Comparison of ENCODE assay signal across 1 cellular context in the genomic region with DNA sequence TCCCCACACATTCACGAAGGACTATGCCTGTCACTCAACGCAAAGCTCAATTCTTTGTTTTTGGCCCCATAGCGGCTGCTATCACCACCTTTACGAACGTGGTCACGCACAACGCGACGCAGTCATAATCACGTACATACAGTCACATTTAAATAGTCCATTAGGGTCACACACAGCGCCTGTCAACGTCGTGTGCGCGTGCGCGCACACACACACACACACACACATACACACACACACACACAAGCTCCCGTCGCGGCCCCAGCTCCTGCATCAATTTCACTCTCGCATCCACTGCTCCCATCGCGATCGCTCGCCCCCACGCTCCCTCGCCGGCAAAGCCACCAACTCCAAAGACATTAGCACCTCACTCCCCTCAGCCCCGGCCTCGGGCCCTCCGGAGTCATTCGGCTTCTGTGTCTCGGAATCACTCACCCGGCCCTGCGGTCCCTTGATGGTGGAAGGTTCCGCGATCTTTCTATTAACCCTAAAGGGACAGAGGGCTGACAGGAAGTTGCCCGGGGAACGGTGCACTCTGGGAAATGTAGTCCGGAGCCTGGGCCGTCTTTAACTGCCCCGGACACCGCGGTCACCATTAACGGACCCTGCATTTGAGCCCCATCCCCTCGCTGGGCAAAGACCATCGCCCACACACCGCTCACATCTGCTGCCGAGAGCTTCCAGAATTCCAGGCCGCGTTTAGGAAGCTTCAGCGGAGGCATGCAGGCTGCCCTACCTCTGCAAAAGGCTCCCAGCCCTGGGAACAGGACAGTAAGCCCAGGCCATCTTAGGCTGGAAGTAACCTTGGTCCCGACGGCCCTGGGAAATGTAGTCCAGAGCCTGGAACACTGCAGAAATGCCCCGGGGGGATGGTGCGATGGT.
TF ChIP-seq lines count a peak whose summit lies in the region.

A gene (minus strand): TSS at position 486 of the 882 bp plus-strand sequence. CDS start 12,768 bp downstream, outside the sequence.

TF ChIP-seq in HepG2, 621 proteins besides CTCF, POLR2A, EP300 and RAD21 (continued from another document and continues in another):
- no peak; the same call in 1 of the 2 replicates for TF ChIP-seq ZNF430 (CRISPR knock-in tag; IDR thresholded peaks at IDR 0.05)
- TF ChIP-seq, protein P1, sequence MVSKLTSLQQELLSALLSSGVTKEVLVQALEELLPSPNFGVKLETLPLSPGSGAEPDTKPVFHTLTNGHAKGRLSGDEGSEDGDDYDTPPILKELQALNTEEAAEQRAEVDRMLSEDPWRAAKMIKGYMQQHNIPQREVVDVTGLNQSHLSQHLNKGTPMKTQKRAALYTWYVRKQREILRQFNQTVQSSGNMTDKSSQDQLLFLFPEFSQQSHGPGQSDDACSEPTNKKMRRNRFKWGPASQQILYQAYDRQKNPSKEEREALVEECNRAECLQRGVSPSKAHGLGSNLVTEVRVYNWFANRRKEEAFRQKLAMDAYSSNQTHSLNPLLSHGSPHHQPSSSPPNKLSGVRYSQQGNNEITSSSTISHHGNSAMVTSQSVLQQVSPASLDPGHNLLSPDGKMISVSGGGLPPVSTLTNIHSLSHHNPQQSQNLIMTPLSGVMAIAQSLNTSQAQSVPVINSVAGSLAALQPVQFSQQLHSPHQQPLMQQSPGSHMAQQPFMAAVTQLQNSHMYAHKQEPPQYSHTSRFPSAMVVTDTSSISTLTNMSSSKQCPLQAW (CRISPR knock-in tag; IDR thresholded peaks at IDR 0.05) = no peak
- TF ChIP-seq ZNF501 (CRISPR knock-in tag; IDR thresholded peaks at IDR 0.05) = peak; percentile 96
- TF ChIP-seq ZFP36 (IDR thresholded peaks at IDR 0.05; ENCODE audit: borderline replicate concordance, low read depth, low read length, partially characterized antibody) = no peak
- no peak for TF ChIP-seq CAMTA2 (CRISPR knock-in tag; IDR thresholded peaks at IDR 0.05; ENCODE audit: borderline replicate concordance)
- TF ChIP-seq AKAP8 (CRISPR knock-in tag; IDR thresholded peaks at IDR 0.05) = peak; percentile 89
- no peak for TF ChIP-seq ZNF569 (CRISPR knock-in tag; IDR thresholded peaks at IDR 0.05; ENCODE audit: borderline replicate concordance)
- 0 out of 2 replicates have a peak, but pooled peaks have one; percentile 20 for TF ChIP-seq ZBTB42 (CRISPR knock-in tag; IDR thresholded peaks at IDR 0.05)
- no peak for TF ChIP-seq REL (CRISPR knock-in tag; conservative IDR thresholded peaks at IDR 0.05)
- TF ChIP-seq, protein P2, sequence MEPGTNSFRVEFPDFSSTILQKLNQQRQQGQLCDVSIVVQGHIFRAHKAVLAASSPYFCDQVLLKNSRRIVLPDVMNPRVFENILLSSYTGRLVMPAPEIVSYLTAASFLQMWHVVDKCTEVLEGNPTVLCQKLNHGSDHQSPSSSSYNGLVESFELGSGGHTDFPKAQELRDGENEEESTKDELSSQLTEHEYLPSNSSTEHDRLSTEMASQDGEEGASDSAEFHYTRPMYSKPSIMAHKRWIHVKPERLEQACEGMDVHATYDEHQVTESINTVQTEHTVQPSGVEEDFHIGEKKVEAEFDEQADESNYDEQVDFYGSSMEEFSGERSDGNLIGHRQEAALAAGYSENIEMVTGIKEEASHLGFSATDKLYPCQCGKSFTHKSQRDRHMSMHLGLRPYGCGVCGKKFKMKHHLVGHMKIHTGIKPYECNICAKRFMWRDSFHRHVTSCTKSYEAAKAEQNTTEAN (CRISPR knock-in tag; conservative IDR thresholded peaks at IDR 0.05) = peak; percentile 79; the same call in 1 of the 2 replicates
- TF ChIP-seq NFKB2 (CRISPR knock-in tag; IDR thresholded peaks at IDR 0.05; ENCODE audit: borderline replicate concordance) = peak; percentile 32; the same call in 1 of the 2 replicates
- peak; percentile 78 for TF ChIP-seq ZNF605 (CRISPR knock-in tag; IDR thresholded peaks at IDR 0.05)
- no peak for TF ChIP-seq TEAD3 (CRISPR knock-in tag; optimal IDR thresholded peaks at IDR 0.05; ENCODE audit: borderline replicate concordance)
- TF ChIP-seq, protein P3, sequence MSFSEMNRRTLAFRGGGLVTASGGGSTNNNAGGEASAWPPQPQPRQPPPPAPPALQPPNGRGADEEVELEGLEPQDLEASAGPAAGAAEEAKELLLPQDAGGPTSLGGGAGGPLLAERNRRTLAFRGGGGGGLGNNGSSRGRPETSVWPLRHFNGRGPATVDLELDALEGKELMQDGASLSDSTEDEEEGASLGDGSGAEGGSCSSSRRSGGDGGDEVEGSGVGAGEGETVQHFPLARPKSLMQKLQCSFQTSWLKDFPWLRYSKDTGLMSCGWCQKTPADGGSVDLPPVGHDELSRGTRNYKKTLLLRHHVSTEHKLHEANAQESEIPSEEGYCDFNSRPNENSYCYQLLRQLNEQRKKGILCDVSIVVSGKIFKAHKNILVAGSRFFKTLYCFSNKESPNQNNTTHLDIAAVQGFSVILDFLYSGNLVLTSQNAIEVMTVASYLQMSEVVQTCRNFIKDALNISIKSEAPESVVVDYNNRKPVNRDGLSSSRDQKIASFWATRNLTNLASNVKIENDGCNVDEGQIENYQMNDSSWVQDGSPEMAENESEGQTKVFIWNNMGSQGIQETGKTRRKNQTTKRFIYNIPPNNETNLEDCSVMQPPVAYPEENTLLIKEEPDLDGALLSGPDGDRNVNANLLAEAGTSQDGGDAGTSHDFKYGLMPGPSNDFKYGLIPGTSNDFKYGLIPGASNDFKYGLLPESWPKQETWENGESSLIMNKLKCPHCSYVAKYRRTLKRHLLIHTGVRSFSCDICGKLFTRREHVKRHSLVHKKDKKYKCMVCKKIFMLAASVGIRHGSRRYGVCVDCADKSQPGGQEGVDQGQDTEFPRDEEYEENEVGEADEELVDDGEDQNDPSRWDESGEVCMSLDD (CRISPR knock-in tag; IDR thresholded peaks at IDR 0.05; ENCODE audit: borderline replicate concordance) = 0 out of 2 replicates have a peak, but pooled peaks have one; percentile 12
- TF ChIP-seq ZBTB1 (CRISPR knock-in tag; IDR thresholded peaks at IDR 0.05; ENCODE audit: borderline replicate concordance) = no peak
- TF ChIP-seq, protein P4, sequence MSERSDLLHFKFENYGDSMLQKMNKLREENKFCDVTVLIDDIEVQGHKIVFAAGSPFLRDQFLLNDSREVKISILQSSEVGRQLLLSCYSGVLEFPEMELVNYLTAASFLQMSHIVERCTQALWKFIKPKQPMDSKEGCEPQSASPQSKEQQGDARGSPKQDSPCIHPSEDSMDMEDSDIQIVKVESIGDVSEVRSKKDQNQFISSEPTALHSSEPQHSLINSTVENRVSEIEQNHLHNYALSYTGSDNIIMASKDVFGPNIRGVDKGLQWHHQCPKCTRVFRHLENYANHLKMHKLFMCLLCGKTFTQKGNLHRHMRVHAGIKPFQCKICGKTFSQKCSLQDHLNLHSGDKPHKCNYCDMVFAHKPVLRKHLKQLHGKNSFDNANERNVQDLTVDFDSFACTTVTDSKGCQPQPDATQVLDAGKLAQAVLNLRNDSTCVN (CRISPR knock-in tag; IDR thresholded peaks at IDR 0.05; ENCODE audit: borderline replicate concordance) = 0 out of 2 replicates have a peak, but pooled peaks have one; percentile 11
- TF ChIP-seq TOE1 (CRISPR knock-in tag; IDR thresholded peaks at IDR 0.05) = no peak
- TF ChIP-seq ARNTL (CRISPR knock-in tag; IDR thresholded peaks at IDR 0.05) = no peak
- TF ChIP-seq, protein P5, sequence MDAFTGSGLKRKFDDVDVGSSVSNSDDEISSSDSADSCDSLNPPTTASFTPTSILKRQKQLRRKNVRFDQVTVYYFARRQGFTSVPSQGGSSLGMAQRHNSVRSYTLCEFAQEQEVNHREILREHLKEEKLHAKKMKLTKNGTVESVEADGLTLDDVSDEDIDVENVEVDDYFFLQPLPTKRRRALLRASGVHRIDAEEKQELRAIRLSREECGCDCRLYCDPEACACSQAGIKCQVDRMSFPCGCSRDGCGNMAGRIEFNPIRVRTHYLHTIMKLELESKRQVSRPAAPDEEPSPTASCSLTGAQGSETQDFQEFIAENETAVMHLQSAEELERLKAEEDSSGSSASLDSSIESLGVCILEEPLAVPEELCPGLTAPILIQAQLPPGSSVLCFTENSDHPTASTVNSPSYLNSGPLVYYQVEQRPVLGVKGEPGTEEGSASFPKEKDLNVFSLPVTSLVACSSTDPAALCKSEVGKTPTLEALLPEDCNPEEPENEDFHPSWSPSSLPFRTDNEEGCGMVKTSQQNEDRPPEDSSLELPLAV (CRISPR knock-in tag; conservative IDR thresholded peaks at IDR 0.05; ENCODE audit: low read depth) = no peak
- peak; percentile 34; the same call in 1 of the 2 replicates for TF ChIP-seq FOXA3 (CRISPR knock-in tag; IDR thresholded peaks at IDR 0.05)
- TF ChIP-seq NCOA2 (CRISPR knock-in tag; IDR thresholded peaks at IDR 0.05) = peak; percentile 41; the same call in 1 of the 2 replicates
- TF ChIP-seq ASH2L (IDR thresholded peaks at IDR 0.05; ENCODE audit: insufficient read length, low read depth, low read length) = peak; percentile 94
- TF ChIP-seq ZSCAN25 (CRISPR knock-in tag; IDR thresholded peaks at IDR 0.05) = peak; percentile 43; the same call in 1 of the 2 replicates
- no peak for TF ChIP-seq TCF12 (IDR thresholded peaks at IDR 0.05)
- no peak for TF ChIP-seq TCF12 (CRISPR knock-in tag; IDR thresholded peaks at IDR 0.05)
- 0 out of 2 replicates have a peak, but pooled peaks have one; percentile 16 for TF ChIP-seq ZNF44 (CRISPR knock-in tag; IDR thresholded peaks at IDR 0.05)
- TF ChIP-seq KLF12 (CRISPR knock-in tag; IDR thresholded peaks at IDR 0.05; ENCODE audit: borderline replicate concordance) = peak; percentile 76; the same call in 1 of the 2 replicates
- TF ChIP-seq, protein P6, sequence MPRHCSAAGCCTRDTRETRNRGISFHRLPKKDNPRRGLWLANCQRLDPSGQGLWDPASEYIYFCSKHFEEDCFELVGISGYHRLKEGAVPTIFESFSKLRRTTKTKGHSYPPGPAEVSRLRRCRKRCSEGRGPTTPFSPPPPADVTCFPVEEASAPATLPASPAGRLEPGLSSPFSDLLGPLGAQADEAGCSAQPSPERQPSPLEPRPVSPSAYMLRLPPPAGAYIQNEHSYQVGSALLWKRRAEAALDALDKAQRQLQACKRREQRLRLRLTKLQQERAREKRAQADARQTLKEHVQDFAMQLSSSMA (CRISPR knock-in tag; IDR thresholded peaks at IDR 0.05) = no peak
- no peak for TF ChIP-seq MAZ (IDR thresholded peaks at IDR 0.05; ENCODE audit: borderline replicate concordance, low read depth, low read length)
- TF ChIP-seq MAZ (CRISPR knock-in tag; IDR thresholded peaks at IDR 0.05; ENCODE audit: low read depth) = no peak
- TF ChIP-seq CEBPG (CRISPR knock-in tag; IDR thresholded peaks at IDR 0.05) = no peak; the same call in 1 of the 2 replicates
- TF ChIP-seq, protein P7, sequence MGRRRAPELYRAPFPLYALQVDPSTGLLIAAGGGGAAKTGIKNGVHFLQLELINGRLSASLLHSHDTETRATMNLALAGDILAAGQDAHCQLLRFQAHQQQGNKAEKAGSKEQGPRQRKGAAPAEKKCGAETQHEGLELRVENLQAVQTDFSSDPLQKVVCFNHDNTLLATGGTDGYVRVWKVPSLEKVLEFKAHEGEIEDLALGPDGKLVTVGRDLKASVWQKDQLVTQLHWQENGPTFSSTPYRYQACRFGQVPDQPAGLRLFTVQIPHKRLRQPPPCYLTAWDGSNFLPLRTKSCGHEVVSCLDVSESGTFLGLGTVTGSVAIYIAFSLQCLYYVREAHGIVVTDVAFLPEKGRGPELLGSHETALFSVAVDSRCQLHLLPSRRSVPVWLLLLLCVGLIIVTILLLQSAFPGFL (CRISPR knock-in tag; IDR thresholded peaks at IDR 0.05) = no peak
- peak; percentile 77 for TF ChIP-seq CREB1 (IDR thresholded peaks at IDR 0.05)
- peak; percentile 87 for TF ChIP-seq CREB1 (CRISPR knock-in tag; IDR thresholded peaks at IDR 0.05)
- no peak for TF ChIP-seq KLF9 (CRISPR knock-in tag; IDR thresholded peaks at IDR 0.05; ENCODE audit: low read depth)
- peak; percentile 37 for TF ChIP-seq HNF4A (CRISPR knock-in tag; IDR thresholded peaks at IDR 0.05)
- no peak for TF ChIP-seq HOXA9 (CRISPR knock-in tag; IDR thresholded peaks at IDR 0.05; ENCODE audit: borderline replicate concordance)
- TF ChIP-seq ETV5 (CRISPR knock-in tag; IDR thresholded peaks at IDR 0.05; ENCODE audit: borderline replicate concordance) = peak; percentile 36; the same call in 1 of the 2 replicates
- TF ChIP-seq, protein P8, sequence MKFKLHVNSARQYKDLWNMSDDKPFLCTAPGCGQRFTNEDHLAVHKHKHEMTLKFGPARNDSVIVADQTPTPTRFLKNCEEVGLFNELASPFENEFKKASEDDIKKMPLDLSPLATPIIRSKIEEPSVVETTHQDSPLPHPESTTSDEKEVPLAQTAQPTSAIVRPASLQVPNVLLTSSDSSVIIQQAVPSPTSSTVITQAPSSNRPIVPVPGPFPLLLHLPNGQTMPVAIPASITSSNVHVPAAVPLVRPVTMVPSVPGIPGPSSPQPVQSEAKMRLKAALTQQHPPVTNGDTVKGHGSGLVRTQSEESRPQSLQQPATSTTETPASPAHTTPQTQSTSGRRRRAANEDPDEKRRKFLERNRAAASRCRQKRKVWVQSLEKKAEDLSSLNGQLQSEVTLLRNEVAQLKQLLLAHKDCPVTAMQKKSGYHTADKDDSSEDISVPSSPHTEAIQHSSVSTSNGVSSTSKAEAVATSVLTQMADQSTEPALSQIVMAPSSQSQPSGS (CRISPR knock-in tag; IDR thresholded peaks at IDR 0.05) = no peak; the same call in 1 of the 2 replicates
- TF ChIP-seq ZNF788 (CRISPR knock-in tag; IDR thresholded peaks at IDR 0.05; ENCODE audit: borderline replicate concordance) = peak; percentile 77
- TF ChIP-seq ZNF556 (CRISPR knock-in tag; IDR thresholded peaks at IDR 0.05; ENCODE audit: borderline replicate concordance) = peak; percentile 39; the same call in 1 of the 2 replicates
- TF ChIP-seq ZNF7 (CRISPR knock-in tag; IDR thresholded peaks at IDR 0.05) = no peak
- TF ChIP-seq ZNF652 (CRISPR knock-in tag; IDR thresholded peaks at IDR 0.05; ENCODE audit: borderline replicate concordance, low read depth) = peak; percentile 99
- TF ChIP-seq, protein P9, sequence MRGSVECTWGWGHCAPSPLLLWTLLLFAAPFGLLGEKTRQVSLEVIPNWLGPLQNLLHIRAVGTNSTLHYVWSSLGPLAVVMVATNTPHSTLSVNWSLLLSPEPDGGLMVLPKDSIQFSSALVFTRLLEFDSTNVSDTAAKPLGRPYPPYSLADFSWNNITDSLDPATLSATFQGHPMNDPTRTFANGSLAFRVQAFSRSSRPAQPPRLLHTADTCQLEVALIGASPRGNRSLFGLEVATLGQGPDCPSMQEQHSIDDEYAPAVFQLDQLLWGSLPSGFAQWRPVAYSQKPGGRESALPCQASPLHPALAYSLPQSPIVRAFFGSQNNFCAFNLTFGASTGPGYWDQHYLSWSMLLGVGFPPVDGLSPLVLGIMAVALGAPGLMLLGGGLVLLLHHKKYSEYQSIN (CRISPR knock-in tag; IDR thresholded peaks at IDR 0.05; ENCODE audit: borderline replicate concordance) = no peak
- peak; percentile 58; the same call in 1 of the 2 replicates for TF ChIP-seq BRD4 (CRISPR knock-in tag; IDR thresholded peaks at IDR 0.05)
- peak; percentile 68; the same call in 1 of the 2 replicates for TF ChIP-seq REPIN1 (CRISPR knock-in tag; IDR thresholded peaks at IDR 0.05; ENCODE audit: borderline replicate concordance, low read depth)
- TF ChIP-seq ZNF367 (CRISPR knock-in tag; IDR thresholded peaks at IDR 0.05; ENCODE audit: borderline replicate concordance) = 0 out of 2 replicates have a peak, but pooled peaks have one; percentile 32
- TF ChIP-seq ZNF317 (CRISPR knock-in tag; IDR thresholded peaks at IDR 0.05) = peak; percentile 68; the same call in 1 of the 2 replicates
- TF ChIP-seq, protein P10, sequence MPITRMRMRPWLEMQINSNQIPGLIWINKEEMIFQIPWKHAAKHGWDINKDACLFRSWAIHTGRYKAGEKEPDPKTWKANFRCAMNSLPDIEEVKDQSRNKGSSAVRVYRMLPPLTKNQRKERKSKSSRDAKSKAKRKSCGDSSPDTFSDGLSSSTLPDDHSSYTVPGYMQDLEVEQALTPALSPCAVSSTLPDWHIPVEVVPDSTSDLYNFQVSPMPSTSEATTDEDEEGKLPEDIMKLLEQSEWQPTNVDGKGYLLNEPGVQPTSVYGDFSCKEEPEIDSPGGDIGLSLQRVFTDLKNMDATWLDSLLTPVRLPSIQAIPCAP (CRISPR knock-in tag; IDR thresholded peaks at IDR 0.05; ENCODE audit: low read depth) = 0 out of 2 replicates have a peak, but pooled peaks have one; percentile 26
- no peak for TF ChIP-seq ZNF713 (CRISPR knock-in tag; IDR thresholded peaks at IDR 0.05)
